Comparison of ENCODE assay signal across 21 cellular contexts in genomic region chr18:13180614-13181375, GRCh38.
"Had no signal": no experiment of that assay in that cellular context is flagged by ENCODE, and none has a peak within 500 bp of the region (broad histone marks: within the 10 kb centered on the region; RNA-seq: fewer than 3 reads in every experiment).

No MANE protein-coding gene starts in this region.

- ATAC-seq: activated naive CD8-positive, alpha-beta T cell treated with anti-CD3 and anti-CD28 coated beads, Interleukin-2, amount 50 U/mL, for 24 hours; naive thymus-derived CD4-positive, alpha-beta T cell; stimulated activated memory B cell treated with anti-CD40 and anti-IgM and Interleukin-4, amounts not matched to agents 10 μg/mL and 1 μg/mL and 100 μg/mL, for 72 hours had no signal

- H3K4me3 ChIP-seq: ascending aorta, breast epithelium, mucosa of descending colon, tibial artery, uterus had no signal

- H3K9me3 Mint-ChIP-seq: activated naive CD8-positive, alpha-beta T cell treated with anti-CD3 and anti-CD28 coated beads, Interleukin-2, amount 50 U/mL, for 24 hours; activated T-helper 1 cell treated with anti-CD3 and anti-CD28 coated beads, Interleukin-12 subunit alpha, Interleukin-12 subunit beta, Interleukin-2, Interleukin-4 antibody, amounts not matched to agents 30 ng/mL and 10 ng/mL and 1 ng/mL, durations not matched to agents 14 hours and 24 hours and 36 hours; dendritic cell treated with granulocyte-macrophage colony-stimulating factor and Interleukin-4, amounts not matched to agents 40 ng/mL and 50 ng/mL, for 4 days; naive thymus-derived CD4-positive, alpha-beta T cell; stimulated activated memory B cell treated with anti-CD40 and anti-IgM and Interleukin-4, amounts not matched to agents 10 μg/mL and 1 μg/mL and 100 μg/mL, for 72 hours had no signal

- H3K27me3 ChIP-seq: ascending aorta, breast epithelium, uterus had no signal

- H3K9ac ChIP-seq: parathyroid adenoma had no signal

- H3K27ac Mint-ChIP-seq: activated naive CD8-positive, alpha-beta T cell treated with anti-CD3 and anti-CD28 coated beads, Interleukin-2, amount 50 U/mL, for 24 hours; activated T-helper 1 cell treated with anti-CD3 and anti-CD28 coated beads, Interleukin-12 subunit alpha, Interleukin-12 subunit beta, Interleukin-2, Interleukin-4 antibody, amounts not matched to agents 30 ng/mL and 10 ng/mL and 1 ng/mL, durations not matched to agents 14 hours and 24 hours and 36 hours; dendritic cell treated with granulocyte-macrophage colony-stimulating factor and Interleukin-4, amounts not matched to agents 40 ng/mL and 50 ng/mL, for 4 days; naive thymus-derived CD4-positive, alpha-beta T cell; stimulated activated memory B cell treated with anti-CD40 and anti-IgM and Interleukin-4, amounts not matched to agents 10 μg/mL and 1 μg/mL and 100 μg/mL, for 72 hours had no signal

- H3K36me3 ChIP-seq: ascending aorta, breast epithelium, tibial artery, uterus had no signal

- H3K4me1 ChIP-seq: ascending aorta, breast epithelium, parathyroid adenoma, uterus had no signal

- FAIRE-seq: frontal cortex had no signal

- H3K9me3 ChIP-seq: ascending aorta, breast epithelium, mucosa of descending colon, tibial artery, uterus had no signal

- H2AFZ ChIP-seq: parathyroid adenoma had no signal

- H3K36me3 Mint-ChIP-seq: stimulated activated memory B cell treated with anti-CD40 and anti-IgM and Interleukin-4, amounts not matched to agents 10 μg/mL and 1 μg/mL and 100 μg/mL, for 72 hours had no signal

- H3K27ac ChIP-seq: ascending aorta, breast epithelium, parathyroid adenoma, tibial artery, uterus had no signal

- H3K79me2 ChIP-seq: parathyroid adenoma had no signal

- DNase-seq: activated CD4-positive, alpha-beta T cell treated with anti-CD3 and anti-CD28 coated beads for 48 hours; activated CD8-positive, alpha-beta memory T cell treated with anti-CD3 and anti-CD28 coated beads, Interleukin-2, amount 50 U/mL, for 48 hours; activated naive CD4-positive, alpha-beta T cell treated with Interleukin-2 at 50 U/mL for 16 hours; activated naive CD8-positive, alpha-beta T cell treated with anti-CD3 and anti-CD28 coated beads, Interleukin-2, amount 50 U/mL, for 24 hours; cerebellar nuclear complex; effector memory CD4-positive, alpha-beta T cell; head of caudate nucleus; islet precursor cell; mucosa of descending colon; naive thymus-derived CD4-positive, alpha-beta T cell; stimulated activated CD4-positive, alpha-beta T cell treated with anti-CD3 and anti-CD28 coated beads, Interleukin-12 subunit alpha, Interleukin-12 subunit beta, amount 100 ng/mL, for 4 hours; T-helper 2 cell; tibial artery; uterus had no signal

- H3K4me3 Mint-ChIP-seq: activated naive CD8-positive, alpha-beta T cell treated with anti-CD3 and anti-CD28 coated beads, Interleukin-2, amount 50 U/mL, for 24 hours; activated T-helper 1 cell treated with anti-CD3 and anti-CD28 coated beads, Interleukin-12 subunit alpha, Interleukin-12 subunit beta, Interleukin-2, Interleukin-4 antibody, amounts not matched to agents 30 ng/mL and 10 ng/mL and 1 ng/mL, durations not matched to agents 14 hours and 24 hours and 36 hours; dendritic cell treated with granulocyte-macrophage colony-stimulating factor and Interleukin-4, amounts not matched to agents 40 ng/mL and 50 ng/mL, for 4 days; naive thymus-derived CD4-positive, alpha-beta T cell; stimulated activated memory B cell treated with anti-CD40 and anti-IgM and Interleukin-4, amounts not matched to agents 10 μg/mL and 1 μg/mL and 100 μg/mL, for 72 hours had no signal
